In genomic region chr1:30816211-30817082, GRCh38 we compare ENCODE assay signal across 8 cellular contexts. TPM values are rescaled to one million over a fixed set of nuclear protein-coding genes. Genes with fewer than 3 reads are reported as not detected.
A peak's percentile ranks its signal among the peaks of the same experiment; 100 is the strongest.
DNase-seq lines count a peak whose midpoint lies in the region; ATAC-seq, FAIRE-seq and TF ChIP-seq lines count a peak whose summit lies in the region.

No MANE protein-coding gene starts in this region.

- H3K4me3 Mint-ChIP-seq in stimulated activated naive CD8-positive, alpha-beta T cell treated with anti-CD3 and anti-CD28 coated beads, Interleukin-15, amount 100 ng/mL, for 72 hours, result no peak overlapping the region
- no peak overlapping the region for H3K4me3 Mint-ChIP-seq in activated T-helper 17 cell treated with anti-CD3 and anti-CD28 coated beads, Interleukin-2, amount 50 U/mL, for 72 hours

- H3K4me3 ChIP-seq in K562, result no peak overlapping the region

- WGBS in K562 (ENCODE audit: insufficient coverage, low coverage, missing lambda C conversion rate), result 25% methylated on average over 18 of the region's 18 CpGs

- no peak overlapping the region for H3K4me2 ChIP-seq in K562 (ENCODE audit: insufficient read depth, low read length)

- BruUV-seq in K562 (replicated peaks; lab: Mats Ljungman, UMichigan), result no TSS peak

- H3K79me2 ChIP-seq in K562 (ENCODE audit: control insufficient read depth, insufficient read depth, low read length), result no peaks in the 10 kb centered on the region

- H3K4me1 ChIP-seq in K562 (replicated peaks in 1 of 2; ENCODE audit: control insufficient read depth in 2 of 2, insufficient read depth in 2 of 2, low read length in 2 of 2), result peaks cover 5 to 8% of the 10 kb centered on the region in 2 experiments; a peak in 3 of 5 replicates

- no peak overlapping the region for H3K27ac ChIP-seq in K562 (ENCODE audit: extremely low read depth, low read depth, low read length)
- H3K27ac ChIP-seq in substantia nigra (ENCODE audit: low read depth, low read length, poor library complexity, severe bottlenecking), result peak overlapping the region; percentile 80

- H3K27me3 Mint-ChIP-seq in stimulated activated naive CD8-positive, alpha-beta T cell treated with anti-CD3 and anti-CD28 coated beads, Interleukin-15, amount 100 ng/mL, for 72 hours, result peaks cover 11% of the 10 kb centered on the region
- peaks cover 27% of the 10 kb centered on the region for H3K27me3 Mint-ChIP-seq in activated T-helper 17 cell treated with anti-CD3 and anti-CD28 coated beads, Interleukin-2, amount 50 U/mL, for 72 hours

- CTCF ChIA-PET in K562 (lab: Yijun Ruan, JAX; ENCODE audit: low intra/inter-chr PET ratio), result no interaction called here

- no peak for TF ChIP-seq POLR2A in K562 (conservative IDR thresholded peaks at IDR 0.05)

- no peaks in the 10 kb centered on the region for H3K36me3 Mint-ChIP-seq in activated T-helper 17 cell treated with anti-CD3 and anti-CD28 coated beads, Interleukin-2, amount 50 U/mL, for 72 hours (ENCODE audit: low read depth)

- no peaks in the 10 kb centered on the region for H4K20me1 ChIP-seq in K562 (replicated peaks; ENCODE audit: control insufficient read depth, insufficient read depth, low read length)

- FAIRE-seq in K562 (lab: Jason Lieb, UNC), result peak; percentile 42

- intact Hi-C loops in K562 (cut with micrococcal nuclease), result no loop called here

- POLR2A ChIA-PET in K562 (lab: Yijun Ruan, JAX), result interaction anchor here (0.5 to 1.2 kb wide), 6 partner anchors 9 to 250 kb away, joined by 3 to 7 read pairs (median 4); no protein-coding TSS in a partner anchor

- H2AFZ ChIP-seq in K562 (ENCODE audit: low read depth, low read length), result no peak overlapping the region

- H3K36me3 ChIP-seq in K562 (ENCODE audit: control insufficient read depth, insufficient read depth, low read length), result no peaks in the 10 kb centered on the region

- peaks cover 0 to 13% of the 10 kb centered on the region in 2 experiments; a peak in 2 of 5 replicates for H3K27me3 ChIP-seq in K562 (ENCODE audit: control insufficient read depth in 2 of 2, insufficient read depth in 2 of 2, low read length in 2 of 2)

- ATAC-seq in stimulated activated naive CD8-positive, alpha-beta T cell treated with anti-CD3 and anti-CD28 coated beads, Interleukin-15, Interleukin-2, amounts not matched to agents 100 U/mL and 50 U/mL, for 24 hours, result peak; percentile 40
- no peak for ATAC-seq in stimulated activated naive CD8-positive, alpha-beta T cell treated with anti-CD3 and anti-CD28 coated beads, Interleukin-15, amount 100 ng/mL, for 72 hours
- ATAC-seq in K562 (peak; percentile 32; the same call in 2 of the 3 replicates), HG03196 (IDR thresholded peaks at IDR 0.05; ENCODE audit: unreplicated experiment) (no peak)
- no peak for ATAC-seq in activated T-helper 17 cell treated with anti-CD3 and anti-CD28 coated beads, Interleukin-2, amount 50 U/mL, for 72 hours (replicated peaks)

- no peak for TF ChIP-seq RAD21 in K562 (CRISPR knock-in tag; conservative IDR thresholded peaks at IDR 0.05 in 1 of 2, IDR thresholded peaks at IDR 0.05 in 1 of 2)

- TF ChIP-seq EP300 in K562 (IDR thresholded peaks at IDR 0.05; ENCODE audit: low read length), result no peak

- in situ Hi-C loops in K562 (cut with MboI), result no loop called here

- H3K9ac ChIP-seq in K562 (ENCODE audit: insufficient read depth in 1 of 2, low read depth in 2 of 2, low read length in 2 of 2), result peak overlapping the region in 1 of 2 experiments; percentile 23; a peak in 1 of 4 replicates

- no peaks in the 10 kb centered on the region for H3K9me1 ChIP-seq in K562 (ENCODE audit: control insufficient read depth, insufficient read depth, low read length)

- H3K9me3 Mint-ChIP-seq in stimulated activated naive CD8-positive, alpha-beta T cell treated with anti-CD3 and anti-CD28 coated beads, Interleukin-15, amount 100 ng/mL, for 72 hours, result no peaks in the 10 kb centered on the region
- H3K9me3 Mint-ChIP-seq in activated T-helper 17 cell treated with anti-CD3 and anti-CD28 coated beads, Interleukin-2, amount 50 U/mL, for 72 hours, result no peaks in the 10 kb centered on the region

- no peak for DNase-seq in stimulated activated naive CD8-positive, alpha-beta T cell treated with anti-CD3 and anti-CD28 coated beads, Interleukin-15, Interleukin-2, amounts not matched to agents 100 U/mL and 50 U/mL, for 24 hours
- DNase-seq in stimulated activated naive CD8-positive, alpha-beta T cell treated with anti-CD3 and anti-CD28 coated beads, Interleukin-15, amount 100 ng/mL, for 72 hours, result no peak
- peak in 2 of 4 experiments; percentile 37 to 41 for DNase-seq in K562 (ENCODE audit: extremely low read depth in 1 of 4, low spot score in 3 of 4)
- peak; percentile 79 for DNase-seq in inferior parietal cortex (ENCODE audit: extremely low spot score)
- DNase-seq in substantia nigra (lab: John Stamatoyannopoulos, UW), result peak; percentile 39 to 98 (median 89)
- no peak for DNase-seq in stimulated activated naive CD4-positive, alpha-beta T cell treated with Interleukin-2 at 50 U/mL for 16 hours (lab: John Stamatoyannopoulos, UW)

- TF ChIP-seq CTCF in K562 (IDR thresholded peaks at IDR 0.05 in 2 of 3, conservative IDR thresholded peaks at IDR 0.05 in 1 of 3; ENCODE audit: insufficient read depth in 2 of 3, low read depth in 1 of 3, low read length in 3 of 3), result no peak

- no peaks in the 10 kb centered on the region for H3K4me1 Mint-ChIP-seq in stimulated activated naive CD8-positive, alpha-beta T cell treated with anti-CD3 and anti-CD28 coated beads, Interleukin-15, amount 100 ng/mL, for 72 hours
- no peaks in the 10 kb centered on the region for H3K4me1 Mint-ChIP-seq in activated T-helper 17 cell treated with anti-CD3 and anti-CD28 coated beads, Interleukin-2, amount 50 U/mL, for 72 hours

- no peak overlapping the region for H3K27ac Mint-ChIP-seq in stimulated activated naive CD8-positive, alpha-beta T cell treated with anti-CD3 and anti-CD28 coated beads, Interleukin-15, amount 100 ng/mL, for 72 hours
- H3K27ac Mint-ChIP-seq in activated T-helper 17 cell treated with anti-CD3 and anti-CD28 coated beads, Interleukin-2, amount 50 U/mL, for 72 hours, result no peak overlapping the region

- H3K9me3 ChIP-seq in K562 (replicated peaks; ENCODE audit: control insufficient read depth, insufficient read depth, low read depth, low read length), result no peaks in the 10 kb centered on the region

TF ChIP-seq in K562, 482 proteins besides CTCF, POLR2A, EP300 and RAD21 (continues in another document):
- TF ChIP-seq NR3C1 (CRISPR knock-in tag; IDR thresholded peaks at IDR 0.05) (peak; percentile 4; the same call in 1 of the 2 replicates), BHLHE40 (IDR thresholded peaks at IDR 0.05; ENCODE audit: low read length) (0 out of 2 replicates have a peak, but pooled peaks have one; percentile 16), NR0B1 (IDR thresholded peaks at IDR 0.05; ENCODE audit: partially characterized antibody) (no peak), SMC3 (conservative IDR thresholded peaks at IDR 0.05; ENCODE audit: insufficient read depth, low read depth, low read length) (no peak), RFX1 (IDR thresholded peaks at IDR 0.05) (peak; percentile 96), MEF2D (tag; conservative IDR thresholded peaks at IDR 0.05; ENCODE audit: low read depth) (no peak), KDM1A (IDR thresholded peaks at IDR 0.05) (0 out of 4 replicates have a peak, but pooled peaks of 1 of the 2 experiments have one; percentile 22), PHTF2 (CRISPR knock-in tag; IDR thresholded peaks at IDR 0.05) (no peak), ZFP36 (IDR thresholded peaks at IDR 0.05; ENCODE audit: low read depth, low read length, partially characterized antibody) (peak; percentile 49)
- TF ChIP-seq, protein P1, sequence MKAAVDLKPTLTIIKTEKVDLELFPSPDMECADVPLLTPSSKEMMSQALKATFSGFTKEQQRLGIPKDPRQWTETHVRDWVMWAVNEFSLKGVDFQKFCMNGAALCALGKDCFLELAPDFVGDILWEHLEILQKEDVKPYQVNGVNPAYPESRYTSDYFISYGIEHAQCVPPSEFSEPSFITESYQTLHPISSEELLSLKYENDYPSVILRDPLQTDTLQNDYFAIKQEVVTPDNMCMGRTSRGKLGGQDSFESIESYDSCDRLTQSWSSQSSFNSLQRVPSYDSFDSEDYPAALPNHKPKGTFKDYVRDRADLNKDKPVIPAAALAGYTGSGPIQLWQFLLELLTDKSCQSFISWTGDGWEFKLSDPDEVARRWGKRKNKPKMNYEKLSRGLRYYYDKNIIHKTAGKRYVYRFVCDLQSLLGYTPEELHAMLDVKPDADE (conservative IDR thresholded peaks at IDR 0.05; ENCODE audit: control insufficient read depth, low read depth, low read length), result 0 out of 2 replicates have a peak, but pooled peaks have one; percentile 29

RNA-seq across cellular contexts. Expression of gene LAPTM5, which starts 58.9 kb away (rescaled TPM):
- total RNA-seq in K562 (2011; cell fraction: chromatin; rRNA removed; ENCODE audit: low replicate concordance), result 11.2 and 16.2 TPM in 2 replicates
- total RNA-seq in K562 (2011; cell fraction: nucleolus; rRNA removed), result 19.8 and 22.9 TPM in 2 replicates
- total RNA-seq in K562 (2011; cell fraction: nucleoplasm; rRNA removed), result 20.3 and 27.1 TPM in 2 replicates
- total RNA-seq in K562 (2014; rRNA removed) (10.7 and 12.3 TPM in 2 replicates), K562 (2014; rRNA removed; fragmentation: Illumina TruSeq; extraction: Trizol) (11.7 and 13.2 TPM in 2 replicates), K562 (2015; rRNA removed; fragmentation: Illumina TruSeq; extraction: Trizol) (44.3 and 44.7 TPM in 2 replicates), K562 (2021) (30.3 and 33.8 TPM in 2 replicates)
- polyA plus RNA-seq in K562 (2011; rRNA removed) (42.5 and 418 TPM in 2 replicates), K562 (2014; fragmentation: Illumina TruSeq; extraction: Trizol) (44.5 and 47.3 TPM in 2 replicates), K562 (2014; fragmentation: Nextera tagmentation; extraction: Ambion mirVana) (1 to 10 TPM; 2.4 to 4.8 TPM), K562 (2014; rRNA removed) (20.3 and 22.2 TPM in 2 replicates)
- polyA plus RNA-seq in K562 (2011; cell fraction: cytosol; rRNA removed), result 103 and 599 TPM in 2 replicates
- polyA plus RNA-seq in K562 (2011; cell fraction: nucleus; rRNA removed), result 41.2 and 275 TPM in 2 replicates
- 63.5 and 133 TPM in 2 replicates for polyA plus RNA-seq in K562 (2012)
- 72.1 and 524 TPM in 2 replicates for polyA minus RNA-seq in K562 (2011; rRNA and poly(A)+ RNA removed)
- polyA minus RNA-seq in K562 (2011; cell fraction: cytosol; rRNA and poly(A)+ RNA removed), result 41.0 and 310 TPM in 2 replicates
- 7.7 and 80.9 TPM in 2 replicates for polyA minus RNA-seq in K562 (2011; cell fraction: nucleus; rRNA and poly(A)+ RNA removed)
- total RNA-seq in activated T-helper 17 cell treated with anti-CD3 and anti-CD28 coated beads, Interleukin-2, amount 50 U/mL, for 72 hours, result 100 to 1,000 TPM; 316 to 333 TPM

Comparison
In these comparisons a context has a peak if more than half of its experiments do, and no peak if none do; other contexts are left out.
1. ATAC-seq: peak in stimulated activated naive CD8-positive, alpha-beta T cell treated with anti-CD3 and anti-CD28 coated beads, Interleukin-15, Interleukin-2, amounts not matched to agents 100 U/mL and 50 U/mL, for 24 hours (single experiment) and K562 (single experiment); none in stimulated activated naive CD8-positive, alpha-beta T cell treated with anti-CD3 and anti-CD28 coated beads, Interleukin-15, amount 100 ng/mL, for 72 hours (single experiment), HG03196 (single experiment) and activated T-helper 17 cell treated with anti-CD3 and anti-CD28 coated beads, Interleukin-2, amount 50 U/mL, for 72 hours (single experiment).
2. DNase-seq: peak in inferior parietal cortex (single experiment) and substantia nigra (49 of 49); none in stimulated activated naive CD8-positive, alpha-beta T cell treated with anti-CD3 and anti-CD28 coated beads, Interleukin-15, Interleukin-2, amounts not matched to agents 100 U/mL and 50 U/mL, for 24 hours (single experiment), stimulated activated naive CD8-positive, alpha-beta T cell treated with anti-CD3 and anti-CD28 coated beads, Interleukin-15, amount 100 ng/mL, for 72 hours (0 of 2) and stimulated activated naive CD4-positive, alpha-beta T cell treated with Interleukin-2 at 50 U/mL for 16 hours (single experiment).
3. RNA of gene LAPTM5, which starts 58.9 kb away (total RNA-seq): 316 to 333 TPM in activated T-helper 17 cell treated with anti-CD3 and anti-CD28 coated beads, Interleukin-2, amount 50 U/mL, for 72 hours; 10.7 to 44.7 TPM in K562; every median in the first group is over 4 times any median in the second.